8 cellular contexts compared by ENCODE assay signal in genomic region chr3:136994772-136995516, GRCh38. TPM values are rescaled to one million over a fixed set of nuclear protein-coding genes. Genes with fewer than 3 reads are reported as not detected.
DNase-seq lines count a peak whose midpoint lies in the region; ATAC-seq and TF ChIP-seq lines count a peak whose summit lies in the region.

No MANE protein-coding gene starts in this region.

- 32 to 37% methylated on average over 8 of the region's 8 CpGs for WGBS in upper lobe of left lung, 2 donors

- H3K27me3 ChIP-seq in upper lobe of left lung (no peaks in the 10 kb centered on the region), BE2C (no peaks in the 10 kb centered on the region)

- H3K4me3 Mint-ChIP-seq in endothelial cell (ENCODE audit: unreplicated experiment): no peak overlapping the region

- H3K27me3 Mint-ChIP-seq in endothelial cell (ENCODE audit: unreplicated experiment): peaks cover 5% of the 10 kb centered on the region

- peak; percentile 15 for DNase-seq in stimulated activated CD4-positive, alpha-beta T cell treated with anti-CD3 and anti-CD28 coated beads, Interleukin-15, amount 100 ng/mL, for 24 hours
- DNase-seq in stimulated activated CD4-positive, alpha-beta T cell treated with anti-CD3 and anti-CD28 coated beads, Interleukin-4, amount 100 ng/mL, for 24 hours: no peak
- peak; percentile 71 for DNase-seq in astrocyte of the spinal cord (ENCODE audit: low read depth, low spot score)
- peak; percentile 33 for DNase-seq in kidney glomerular epithelial cell (lab: John Stamatoyannopoulos, UW)
- peak in 1 of 2 donors; percentile 85 for DNase-seq in upper lobe of left lung
- no peak for DNase-seq in endothelial cell (ENCODE audit: low spot score)
- DNase-seq in BE2C: no peak

- H3K4me3 ChIP-seq in astrocyte of the spinal cord (ENCODE audit: low read depth, low read length) (no peak overlapping the region), upper lobe of left lung (no peak overlapping the region), BE2C (ENCODE audit: low read depth, low read length) (no peak overlapping the region)

- TF ChIP-seq POLR2A in upper lobe of left lung (IDR thresholded peaks at IDR 0.05): no peak

- H3K9me3 Mint-ChIP-seq in endothelial cell (ENCODE audit: unreplicated experiment): no peaks in the 10 kb centered on the region

- peak overlapping the region; percentile 53 to 84 (median 80) for H3K27ac ChIP-seq in upper lobe of left lung

- H3K4me1 ChIP-seq in upper lobe of left lung: peaks cover 15 to 21% (median 19%) of the 10 kb centered on the region in 4 donors
- H3K4me1 ChIP-seq in BE2C: no peaks in the 10 kb centered on the region

- no peak overlapping the region for H3K27ac Mint-ChIP-seq in endothelial cell (ENCODE audit: unreplicated experiment)

- no peaks in the 10 kb centered on the region for H3K36me3 Mint-ChIP-seq in endothelial cell (ENCODE audit: low read depth, unreplicated experiment)

- TF ChIP-seq EP300 in upper lobe of left lung (IDR thresholded peaks at IDR 0.05): peak in 1 of 4 donors; percentile 70

- H3K4me1 Mint-ChIP-seq in endothelial cell (ENCODE audit: unreplicated experiment): no peaks in the 10 kb centered on the region

- H3K9me3 ChIP-seq in upper lobe of left lung (no peaks in the 10 kb centered on the region), BE2C (no peaks in the 10 kb centered on the region)

- no peak for TF ChIP-seq CTCF in astrocyte of the spinal cord (IDR thresholded peaks at IDR 0.05; ENCODE audit: low read depth, low read length)
- no peak for TF ChIP-seq CTCF in upper lobe of left lung (IDR thresholded peaks at IDR 0.05)
- TF ChIP-seq CTCF in endothelial cell (IDR thresholded peaks at IDR 0.05; ENCODE audit: unreplicated experiment): no peak
- TF ChIP-seq CTCF in BE2C (IDR thresholded peaks at IDR 0.05; ENCODE audit: low read depth, low read length): no peak

- H3K36me3 ChIP-seq in upper lobe of left lung (no peaks in the 10 kb centered on the region), BE2C (no peaks in the 10 kb centered on the region)

- in situ Hi-C loops in astrocyte of the spinal cord (cut with HindIII; ENCODE audit: low sequenced_read_pairs): no loop called here

- peak; percentile 87 to 88 for ATAC-seq in upper lobe of left lung (ENCODE audit: low FRiP score in 2 of 2)
- no peak for ATAC-seq in HG03460 (IDR thresholded peaks at IDR 0.05; ENCODE audit: unreplicated experiment)

RNA-seq across cellular contexts. Expression of gene IL20RB, which starts 37.2 kb away (rescaled TPM):
- total RNA-seq in upper lobe of left lung (10 to 100 TPM in 1 of 6 donors, 1 to 10 TPM in 3, under 1 TPM in 2; 0.80 to 22.9 (median 1.1) TPM), endothelial cell (ENCODE audit: unreplicated experiment) (2.9 TPM)
- polyA plus RNA-seq in BE2C (2012; ENCODE audit: insufficient read depth, insufficient read length, low read depth): 2.2 TPM

Comparison
In these comparisons a context has a peak if more than half of its experiments do, and no peak if none do; other contexts are left out.
1. DNase-seq: peak in stimulated activated CD4-positive, alpha-beta T cell treated with anti-CD3 and anti-CD28 coated beads, Interleukin-15, amount 100 ng/mL, for 24 hours (single experiment), astrocyte of the spinal cord (single experiment) and kidney glomerular epithelial cell (single experiment); none in stimulated activated CD4-positive, alpha-beta T cell treated with anti-CD3 and anti-CD28 coated beads, Interleukin-4, amount 100 ng/mL, for 24 hours (single experiment), endothelial cell (single experiment) and BE2C (single experiment).